ENCODE assay signal across 1 cellular context in genomic region chr20:59004763-59005522, GRCh38.
TF ChIP-seq lines count a peak whose summit lies in the region.

No MANE protein-coding gene starts in this region.

TF ChIP-seq in HepG2, 621 proteins besides CTCF, POLR2A, EP300 and RAD21 (continued from another document and continues in another):
- no peak for TF ChIP-seq ZNF512B (CRISPR knock-in tag; IDR thresholded peaks at IDR 0.05; ENCODE audit: borderline replicate concordance)
- TF ChIP-seq ZNF761 (CRISPR knock-in tag; conservative IDR thresholded peaks at IDR 0.05), result 0 out of 2 replicates have a peak, but pooled peaks have one; percentile 19
- 0 out of 2 replicates have a peak, but pooled peaks have one; percentile 22 for TF ChIP-seq SMAD1 (CRISPR knock-in tag; IDR thresholded peaks at IDR 0.05; ENCODE audit: borderline replicate concordance, low read depth)
- TF ChIP-seq ZNF619 (CRISPR knock-in tag; IDR thresholded peaks at IDR 0.05), result no peak
- TF ChIP-seq IKZF1 (IDR thresholded peaks at IDR 0.05), result no peak
- peak; percentile 78; the same call in 1 of the 2 replicates for TF ChIP-seq ZNF292 (CRISPR knock-in tag; IDR thresholded peaks at IDR 0.05; ENCODE audit: borderline replicate concordance, low read depth)
- 0 out of 2 replicates have a peak, but pooled peaks have one; percentile 18 for TF ChIP-seq KDM1A (CRISPR knock-in tag; IDR thresholded peaks at IDR 0.05)
- TF ChIP-seq GTF3A (CRISPR knock-in tag; conservative IDR thresholded peaks at IDR 0.05), result no peak
- no peak; the same call in 1 of the 2 replicates for TF ChIP-seq UBTF (CRISPR knock-in tag; IDR thresholded peaks at IDR 0.05)
- 0 out of 2 replicates have a peak, but pooled peaks have one; percentile 63 for TF ChIP-seq THYN1 (CRISPR knock-in tag; IDR thresholded peaks at IDR 0.05; ENCODE audit: borderline replicate concordance, low read depth)
- no peak for TF ChIP-seq NCOA5 (CRISPR knock-in tag; IDR thresholded peaks at IDR 0.05)
- TF ChIP-seq RARA (CRISPR knock-in tag; IDR thresholded peaks at IDR 0.05), result peak; percentile 75
- TF ChIP-seq ZNF282 (IDR thresholded peaks at IDR 0.05; ENCODE audit: partially characterized antibody), result no peak
- peak; percentile 68 for TF ChIP-seq IKZF4 (CRISPR knock-in tag; IDR thresholded peaks at IDR 0.05; ENCODE audit: borderline replicate concordance, low read depth, not compliant biosample characterization)
- TF ChIP-seq SMC3 (IDR thresholded peaks at IDR 0.05; ENCODE audit: low read length), result no peak
- TF ChIP-seq HOMEZ (CRISPR knock-in tag; IDR thresholded peaks at IDR 0.05; ENCODE audit: low read depth), result peak; percentile 57; the same call in 1 of the 2 replicates
- TF ChIP-seq NR3C1 (CRISPR knock-in tag; IDR thresholded peaks at IDR 0.05), result no peak
- TF ChIP-seq ZNF687 (CRISPR knock-in tag; IDR thresholded peaks at IDR 0.05), result peak; percentile 77
- TF ChIP-seq FOXM1 (CRISPR knock-in tag; IDR thresholded peaks at IDR 0.05), result no peak
- TF ChIP-seq ZNF710 (CRISPR knock-in tag; IDR thresholded peaks at IDR 0.05; ENCODE audit: borderline replicate concordance), result peak; percentile 28; the same call in 1 of the 2 replicates
- TF ChIP-seq RERE (CRISPR knock-in tag; IDR thresholded peaks at IDR 0.05; ENCODE audit: low read depth), result no peak
- TF ChIP-seq RBAK (CRISPR knock-in tag; IDR thresholded peaks at IDR 0.05), result no peak
- TF ChIP-seq ZGPAT (CRISPR knock-in tag; IDR thresholded peaks at IDR 0.05), result peak; percentile 65; the same call in 1 of the 2 replicates
- no peak for TF ChIP-seq ZFYVE20 (CRISPR knock-in tag; IDR thresholded peaks at IDR 0.05; ENCODE audit: borderline replicate concordance, low read depth)
- TF ChIP-seq HDAC1 (CRISPR knock-in tag; IDR thresholded peaks at IDR 0.05), result peak; percentile 60
- TF ChIP-seq HNF4G (IDR thresholded peaks at IDR 0.05; ENCODE audit: borderline replicate concordance, low read depth, low read length), result peak; percentile 37; the same call in 1 of the 2 replicates
- TF ChIP-seq HNF4G (CRISPR knock-in tag; IDR thresholded peaks at IDR 0.05; ENCODE audit: borderline replicate concordance, low read depth), result peak; percentile 85; the same call in 1 of the 2 replicates
- peak; percentile 30; the same call in 1 of the 2 replicates for TF ChIP-seq ZSCAN21 (CRISPR knock-in tag; IDR thresholded peaks at IDR 0.05; ENCODE audit: borderline replicate concordance)
- peak; percentile 52; the same call in 1 of the 2 replicates for TF ChIP-seq ETV5 (CRISPR knock-in tag; IDR thresholded peaks at IDR 0.05; ENCODE audit: borderline replicate concordance)
- 0 out of 2 replicates have a peak, but pooled peaks have one; percentile 31 for TF ChIP-seq MIER2 (CRISPR knock-in tag; IDR thresholded peaks at IDR 0.05)
- TF ChIP-seq HNF1B (CRISPR knock-in tag; IDR thresholded peaks at IDR 0.05), result peak; percentile 79
- no peak for TF ChIP-seq PCBP2 (optimal IDR thresholded peaks at IDR 0.05; ENCODE audit: low read depth, low read length, poor library complexity, severe bottlenecking)
- no peak for TF ChIP-seq ZNF329 (CRISPR knock-in tag; IDR thresholded peaks at IDR 0.05; ENCODE audit: low read depth)
- peak in 1 of 2 experiments; percentile 14; a peak in 1 of 4 replicates for TF ChIP-seq NR2F1 (CRISPR knock-in tag; IDR thresholded peaks at IDR 0.05)
- no peak for TF ChIP-seq HHEX (CRISPR knock-in tag; IDR thresholded peaks at IDR 0.05)
